In the genomic region with DNA sequence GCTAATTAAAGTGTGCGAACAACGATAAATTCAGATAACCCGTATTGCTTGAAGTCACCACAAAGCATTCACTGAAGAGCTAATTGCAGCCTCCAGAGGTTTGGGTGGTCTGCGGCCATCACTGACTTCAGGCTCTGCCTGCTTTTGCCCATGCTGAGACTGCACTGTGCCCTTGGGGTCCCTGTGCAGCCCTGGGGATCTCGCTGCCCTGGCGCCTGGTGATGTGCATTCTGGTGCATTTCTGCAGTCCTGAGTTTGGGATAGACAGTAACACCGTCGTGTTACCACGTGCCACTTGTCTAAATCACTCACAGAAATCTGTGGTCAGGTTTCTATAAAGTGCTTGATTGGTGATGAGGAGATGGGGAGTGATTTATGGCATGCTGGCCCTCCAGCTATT, we compare ENCODE assay signal across 1 cellular context.
TF ChIP-seq lines count a peak whose summit lies in the region.

No MANE protein-coding gene starts in this region.

TF ChIP-seq in H1, 55 proteins besides CTCF, POLR2A, EP300 and RAD21:
- TF ChIP-seq GABPA (IDR thresholded peaks at IDR 0.05; ENCODE audit: borderline replicate concordance, insufficient read depth, low read length) (no peak), SRF (IDR thresholded peaks at IDR 0.05; ENCODE audit: low read depth, low read length) (no peak), NANOG (IDR thresholded peaks at IDR 0.05; ENCODE audit: insufficient read depth, low read depth, low read length, poor library complexity, severe bottlenecking) (no peak), JUN (IDR thresholded peaks at IDR 0.05; ENCODE audit: low read depth, low read length) (no peak), YY1 (IDR thresholded peaks at IDR 0.05; ENCODE audit: low read depth, low read length) (no peak), BRCA1 (IDR thresholded peaks at IDR 0.05; ENCODE audit: low read depth, low read length) (no peak), FOSL1 (IDR thresholded peaks at IDR 0.05; ENCODE audit: insufficient read depth, low read depth, low read length) (no peak), BACH1 (IDR thresholded peaks at IDR 0.05; ENCODE audit: low read length) (no peak), GTF2F1 (IDR thresholded peaks at IDR 0.05; ENCODE audit: borderline replicate concordance, low read depth, low read length) (no peak), KDM4A (IDR thresholded peaks at IDR 0.05; ENCODE audit: low read depth, low read length, severe bottlenecking) (no peak)
- TF ChIP-seq, protein P1, sequence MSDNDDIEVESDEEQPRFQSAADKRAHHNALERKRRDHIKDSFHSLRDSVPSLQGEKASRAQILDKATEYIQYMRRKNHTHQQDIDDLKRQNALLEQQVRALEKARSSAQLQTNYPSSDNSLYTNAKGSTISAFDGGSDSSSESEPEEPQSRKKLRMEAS (IDR thresholded peaks at IDR 0.05), result no peak
- TF ChIP-seq, protein P2, sequence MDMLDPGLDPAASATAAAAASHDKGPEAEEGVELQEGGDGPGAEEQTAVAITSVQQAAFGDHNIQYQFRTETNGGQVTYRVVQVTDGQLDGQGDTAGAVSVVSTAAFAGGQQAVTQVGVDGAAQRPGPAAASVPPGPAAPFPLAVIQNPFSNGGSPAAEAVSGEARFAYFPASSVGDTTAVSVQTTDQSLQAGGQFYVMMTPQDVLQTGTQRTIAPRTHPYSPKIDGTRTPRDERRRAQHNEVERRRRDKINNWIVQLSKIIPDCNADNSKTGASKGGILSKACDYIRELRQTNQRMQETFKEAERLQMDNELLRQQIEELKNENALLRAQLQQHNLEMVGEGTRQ (IDR thresholded peaks at IDR 0.05; ENCODE audit: low read length), result no peak
